In genomic region chr22:39388261-39389011, GRCh38 we compare ENCODE assay signal across 8 cellular contexts. TPM values are rescaled to one million over a fixed set of nuclear protein-coding genes. Genes with fewer than 3 reads are reported as not detected.
DNase-seq lines count a peak whose midpoint lies in the region; ATAC-seq and TF ChIP-seq lines count a peak whose summit lies in the region.

No MANE protein-coding gene starts in this region.

- no peaks in the 10 kb centered on the region for H3K79me1 ChIP-seq in H9 (ENCODE audit: insufficient read depth, low read depth, low read length, poor library complexity, severe bottlenecking)

- no peak overlapping the region for H3T11ph ChIP-seq in H9 (ENCODE audit: low read length)

- no peak for ATAC-seq in GM19023 (IDR thresholded peaks at IDR 0.05; ENCODE audit: unreplicated experiment)

- no peak overlapping the region for H3K9ac ChIP-seq in H9 (ENCODE audit: extremely low read depth, insufficient read length, low read length)

- no peak overlapping the region for H4K5ac ChIP-seq in H9 (ENCODE audit: insufficient read length, low read depth, low read length)

- H3K9me3 Mint-ChIP-seq in H9 = no peaks in the 10 kb centered on the region; a peak in 2 of 5 replicates
- no peaks in the 10 kb centered on the region for H3K9me3 Mint-ChIP-seq in activated T-helper 2 cell treated with anti-CD3 and anti-CD28 coated beads, Interferon-gamma antibody, Interleukin-2, Interleukin-4, amounts not matched to agents 10 μg/mL and 5 μg/mL and 100 μg/mL, durations not matched to agents 14 hours and 24 hours and 36 hours
- peaks cover 4% of the 10 kb centered on the region for H3K9me3 Mint-ChIP-seq in neural crest cell

- no peak overlapping the region for H3K56ac ChIP-seq in H9 (ENCODE audit: insufficient read length, low read depth, low read length)

- no peaks in the 10 kb centered on the region; the same call in 1 of the 2 replicates for H3K27me3 ChIP-seq in H9 (ENCODE audit: insufficient read depth, low read length)

- H3K4me2 ChIP-seq in H9 (ENCODE audit: insufficient read depth, insufficient read length, low read length) = peak overlapping the region; percentile 43

- H2AFZ ChIP-seq in H9 (ENCODE audit: low read length) = no peak overlapping the region

- no peak overlapping the region for H2BK5ac ChIP-seq in H9 (ENCODE audit: insufficient read length, low read length)

- H4K91ac ChIP-seq in H9 (ENCODE audit: insufficient read length, low read depth, low read length) = no peak overlapping the region

- H3K4me3 Mint-ChIP-seq in H9 (peak overlapping the region; percentile 65 to 86), neural crest cell (peak overlapping the region; percentile 84)
- peak overlapping the region; percentile 77 for H3K4me3 Mint-ChIP-seq in activated T-helper 2 cell treated with anti-CD3 and anti-CD28 coated beads, Interferon-gamma antibody, Interleukin-2, Interleukin-4, amounts not matched to agents 10 μg/mL and 5 μg/mL and 100 μg/mL, durations not matched to agents 14 hours and 24 hours and 36 hours (ENCODE audit: low read depth)

- TF ChIP-seq CTCF in H9 (conservative IDR thresholded peaks at IDR 0.05) (no peak), foreskin fibroblast (IDR thresholded peaks at IDR 0.05; ENCODE audit: low read depth, low read length) (no peak), neural crest cell (conservative IDR thresholded peaks at IDR 0.05) (no peak)

- H3K9me3 ChIP-seq in H9 (ENCODE audit: control insufficient read depth, low read depth, low read length) = no peaks in the 10 kb centered on the region

- H3K14ac ChIP-seq in H9 (ENCODE audit: insufficient read depth, low read length) = no peak overlapping the region

- H2BK15ac ChIP-seq in H9 (ENCODE audit: low read depth, low read length) = no peak overlapping the region

- H3K27me3 Mint-ChIP-seq in H9 (ENCODE audit: low read depth) (peaks cover 52% of the 10 kb centered on the region), neural crest cell (ENCODE audit: low read depth) (peaks cover 30% of the 10 kb centered on the region)
- peaks cover 1% of the 10 kb centered on the region for H3K27me3 Mint-ChIP-seq in activated T-helper 2 cell treated with anti-CD3 and anti-CD28 coated beads, Interferon-gamma antibody, Interleukin-2, Interleukin-4, amounts not matched to agents 10 μg/mL and 5 μg/mL and 100 μg/mL, durations not matched to agents 14 hours and 24 hours and 36 hours (ENCODE audit: low read depth)

- H3K79me2 ChIP-seq in H9 (ENCODE audit: insufficient read depth, low read length) = no peaks in the 10 kb centered on the region

- WGBS in H9 (ENCODE audit: extremely low coverage, insufficient read length, low lambda C conversion rate) = no CpG with 5 or more reads among the region's 56 CpGs

- intact Hi-C loops in activated T-helper 2 cell treated with anti-CD3 and anti-CD28 coated beads, Interferon-gamma antibody, Interleukin-2, Interleukin-4, amounts not matched to agents 10 μg/mL and 5 μg/mL and 100 μg/mL, durations not matched to agents 14 hours and 24 hours and 36 hours (cut with micrococcal nuclease) = no loop called here

- H3K27ac Mint-ChIP-seq in H9 = no peak overlapping the region
- peak overlapping the region; percentile 77 for H3K27ac Mint-ChIP-seq in activated T-helper 2 cell treated with anti-CD3 and anti-CD28 coated beads, Interferon-gamma antibody, Interleukin-2, Interleukin-4, amounts not matched to agents 10 μg/mL and 5 μg/mL and 100 μg/mL, durations not matched to agents 14 hours and 24 hours and 36 hours
- H3K27ac Mint-ChIP-seq in neural crest cell (ENCODE audit: unreplicated experiment) = no peak overlapping the region

- H3K18ac ChIP-seq in H9 (ENCODE audit: insufficient read length, low read depth, low read length) = no peak overlapping the region

- H2BK120ac ChIP-seq in H9 (ENCODE audit: low read depth, low read length, poor library complexity, severe bottlenecking) = no peak overlapping the region

- H3K27ac ChIP-seq in H9 (ENCODE audit: insufficient read length, low read depth, low read length) = no peak overlapping the region

- DNase-seq in Ammon's horn (ENCODE audit: low spot score) = peak; percentile 85
- peak; percentile 98 for DNase-seq in H9
- DNase-seq in NOMO-1 treated with dmso at 0.1 percent for 144 hours (lab: John Stamatoyannopoulos, UW; ENCODE audit: unreplicated experiment) = peak; percentile 72
- DNase-seq in activated T-helper 2 cell treated with anti-CD3 and anti-CD28 coated beads, Interferon-gamma antibody, Interleukin-2, Interleukin-4, amounts not matched to agents 10 μg/mL and 5 μg/mL and 100 μg/mL, durations not matched to agents 14 hours and 24 hours and 36 hours (ENCODE audit: low spot score) = peak; percentile 84
- peak; percentile 75 to 94 for DNase-seq in foreskin fibroblast
- DNase-seq in neural crest cell (ENCODE audit: low read depth, low spot score) = peak; percentile 91
- peak; percentile 76 for DNase-seq in stimulated activated naive CD4-positive, alpha-beta T cell treated with Interleukin-2 at 50 U/mL for 16 hours (lab: John Stamatoyannopoulos, UW)

- H3K4me1 ChIP-seq in H9 (ENCODE audit: insufficient read depth, low read length) = no peaks in the 10 kb centered on the region

- peaks cover 4% of the 10 kb centered on the region for H3K23me2 ChIP-seq in H9 (ENCODE audit: insufficient read length, low read depth, low read length, poor library complexity, severe bottlenecking)

- H3K4me1 Mint-ChIP-seq in H9 (peaks cover 0 to 8% of the 10 kb centered on the region in 2 experiments), neural crest cell (peaks cover 6% of the 10 kb centered on the region)
- peaks cover 9% of the 10 kb centered on the region for H3K4me1 Mint-ChIP-seq in activated T-helper 2 cell treated with anti-CD3 and anti-CD28 coated beads, Interferon-gamma antibody, Interleukin-2, Interleukin-4, amounts not matched to agents 10 μg/mL and 5 μg/mL and 100 μg/mL, durations not matched to agents 14 hours and 24 hours and 36 hours (ENCODE audit: low read depth)

- H2BK20ac ChIP-seq in H9 (ENCODE audit: low read depth, low read length, poor library complexity, severe bottlenecking) = no peak overlapping the region

- H3K23ac ChIP-seq in H9 (ENCODE audit: insufficient read length, low read depth, low read length) = no peak overlapping the region

- H3K36me3 Mint-ChIP-seq in H9 (ENCODE audit: insufficient read depth in 1 of 3, low read depth in 3 of 3) (no peaks in the 10 kb centered on the region), neural crest cell (ENCODE audit: low read depth) (no peaks in the 10 kb centered on the region)
- no peaks in the 10 kb centered on the region for H3K36me3 Mint-ChIP-seq in activated T-helper 2 cell treated with anti-CD3 and anti-CD28 coated beads, Interferon-gamma antibody, Interleukin-2, Interleukin-4, amounts not matched to agents 10 μg/mL and 5 μg/mL and 100 μg/mL, durations not matched to agents 14 hours and 24 hours and 36 hours (ENCODE audit: low read depth)

- no peak overlapping the region for H4K8ac ChIP-seq in H9 (replicated peaks; ENCODE audit: insufficient read length, low read depth, low read length)

- no peak overlapping the region for H2AK5ac ChIP-seq in H9 (ENCODE audit: insufficient read length, low read length)

- no peak overlapping the region for H3K4ac ChIP-seq in H9 (ENCODE audit: low read depth, low read length)

- no peak overlapping the region for H2BK12ac ChIP-seq in H9 (ENCODE audit: insufficient read length, low read depth, low read length)

- H4K20me1 ChIP-seq in H9 (ENCODE audit: control insufficient read depth, insufficient read depth, insufficient read length) = no peaks in the 10 kb centered on the region

- peak overlapping the region; percentile 59 to 67 for H3K4me3 ChIP-seq in foreskin fibroblast (ENCODE audit: low read depth in 1 of 2, low read length in 2 of 2)

RNA-seq across cellular contexts. Expression of gene TAB1, which starts 11.1 kb away (rescaled TPM):
- 16.6 and 20.3 TPM in 2 replicates for total RNA-seq in H9 (2021)
- 25.4 and 25.8 TPM in 2 replicates for total RNA-seq in activated T-helper 2 cell treated with anti-CD3 and anti-CD28 coated beads, Interferon-gamma antibody, Interleukin-2, Interleukin-4, amounts not matched to agents 10 μg/mL and 5 μg/mL and 100 μg/mL, durations not matched to agents 14 hours and 24 hours and 36 hours
- total RNA-seq in neural crest cell = 33.8 and 38.3 TPM in 2 replicates

RNA-seq across cellular contexts. Expression of gene SYNGR1, which starts 38.6 kb away (rescaled TPM):
- total RNA-seq in H9 (2021) (13.2 and 14.3 TPM in 2 replicates), neural crest cell (30.0 and 30.4 TPM in 2 replicates)
- total RNA-seq in activated T-helper 2 cell treated with anti-CD3 and anti-CD28 coated beads, Interferon-gamma antibody, Interleukin-2, Interleukin-4, amounts not matched to agents 10 μg/mL and 5 μg/mL and 100 μg/mL, durations not matched to agents 14 hours and 24 hours and 36 hours = not detected in 2 replicates

Comparison
In these comparisons a context has a peak if more than half of its experiments do, and no peak if none do; other contexts are left out.
1. RNA of gene SYNGR1, which starts 38.6 kb away (total RNA-seq): 30.0 to 30.4 TPM in neural crest cell and 13.2 to 14.3 TPM in H9; not detected in activated T-helper 2 cell treated with anti-CD3 and anti-CD28 coated beads, Interferon-gamma antibody, Interleukin-2, Interleukin-4, amounts not matched to agents 10 μg/mL and 5 μg/mL and 100 μg/mL, durations not matched to agents 14 hours and 24 hours and 36 hours; every median in the first group is over 10 times any median in the second.
2. Peak in every context shown above with its lines, with median percentiles within 50 percentile points of each other: DNase-seq and H3K4me3 Mint-ChIP-seq.